ENCODE assay signal across 8 cellular contexts in genomic region chr7:101817930-101818698, GRCh38. TPM values are rescaled to one million over a fixed set of nuclear protein-coding genes. Genes with fewer than 3 reads are reported as not detected.
DNase-seq lines count a peak whose midpoint lies in the region; ATAC-seq and TF ChIP-seq lines count a peak whose summit lies in the region.

No MANE protein-coding gene starts in this region.

- peak overlapping the region; percentile 91 for H3K4me3 Mint-ChIP-seq in CD4-positive, alpha-beta T cell

- H3K36me3 Mint-ChIP-seq in CD4-positive, alpha-beta T cell (ENCODE audit: low read depth) = peaks cover 13% of the 10 kb centered on the region

- H3K27ac Mint-ChIP-seq in CD4-positive, alpha-beta T cell = peak overlapping the region; percentile 73

- H3K9ac ChIP-seq in endocrine pancreas (ENCODE audit: control insufficient read depth, insufficient read depth, low read length) = no peak overlapping the region

- H3K4me1 ChIP-seq in endocrine pancreas (ENCODE audit: control insufficient read depth, insufficient read depth, low read length) (peaks cover 5% of the 10 kb centered on the region), neuron (ENCODE audit: insufficient read depth, low read length) (peaks cover 39% of the 10 kb centered on the region)

- CTCF ChIA-PET in CD4-positive, alpha-beta T cell (lab: Charles Lee) = interaction anchor here (0.9 to 2.5 kb wide), 2 partner anchors 30 to 75 kb away, joined by 3 to 7 read pairs; no protein-coding TSS in a partner anchor

- POLR2A ChIA-PET in CD4-positive, alpha-beta T cell (lab: Charles Lee) = interaction anchor here (0.9 to 1.5 kb wide), 2 partner anchors 38 to 74 kb away, joined by 4 to 6 read pairs; no protein-coding TSS in a partner anchor

- H3K27ac ChIP-seq in CD4-positive, alpha-beta T cell (ENCODE audit: low read depth, low read length) = no peak overlapping the region

- H3K9me3 Mint-ChIP-seq in CD4-positive, alpha-beta T cell = no peaks in the 10 kb centered on the region

- no peak for TF ChIP-seq CTCF in CD4-positive, alpha-beta T cell (IDR thresholded peaks at IDR 0.05)

- no peaks in the 10 kb centered on the region for H3K27me3 ChIP-seq in CD4-positive, alpha-beta T cell (ENCODE audit: control insufficient read depth, insufficient read depth, low read length)
- H3K27me3 ChIP-seq in endocrine pancreas (ENCODE audit: control insufficient read depth, insufficient read depth, low read length) (no peaks in the 10 kb centered on the region), neuron (ENCODE audit: insufficient read depth, low read length) (peaks cover 5% of the 10 kb centered on the region)

- H3K4me3 ChIP-seq in endocrine pancreas (ENCODE audit: control insufficient read depth, insufficient read depth, low read length) (peak overlapping the region; percentile 66), neuron (ENCODE audit: low read length) (peak overlapping the region; percentile 80)

- DNase-seq in CD4-positive, alpha-beta T cell = no peak
- DNase-seq in NCI-H226 = peak; percentile 59
- DNase-seq in stimulated activated CD4-positive, alpha-beta T cell treated with anti-CD3 and anti-CD28 coated beads, Interleukin-4, amount 100 ng/mL, for 4 hours = no peak
- DNase-seq in HuH-7 (ENCODE audit: low spot score) = no peak
- DNase-seq in activated CD4-positive, alpha-beta T cell treated with anti-CD3 and anti-CD28 coated beads, Interleukin-2, amount 50 U/mL, for 4 hours = no peak

- no peak for ATAC-seq in CD4-positive, alpha-beta T cell (ENCODE audit: poor library complexity)
- ATAC-seq in GM21529 (IDR thresholded peaks at IDR 0.05; ENCODE audit: unreplicated experiment) = no peak

- H3K4me1 Mint-ChIP-seq in CD4-positive, alpha-beta T cell (ENCODE audit: low read depth) = peaks cover 39% of the 10 kb centered on the region

- H3K27me3 Mint-ChIP-seq in CD4-positive, alpha-beta T cell = peaks cover 5% of the 10 kb centered on the region

- no peak overlapping the region for H2AFZ ChIP-seq in neuron (ENCODE audit: low read depth, low read length)

- no peaks in the 10 kb centered on the region for H3K9me3 ChIP-seq in CD4-positive, alpha-beta T cell (ENCODE audit: control insufficient read depth, low read length)
- no peaks in the 10 kb centered on the region for H3K9me3 ChIP-seq in endocrine pancreas (ENCODE audit: control insufficient read depth, low read length)
- peaks cover 4% of the 10 kb centered on the region for H3K9me3 ChIP-seq in neuron (ENCODE audit: low read length)

- H3K36me3 ChIP-seq in endocrine pancreas (ENCODE audit: control insufficient read depth, insufficient read depth, low read length) = no peaks in the 10 kb centered on the region
- no peaks in the 10 kb centered on the region for H3K36me3 ChIP-seq in neuron (ENCODE audit: insufficient read depth, low read length)

- intact Hi-C loops in CD4-positive, alpha-beta T cell (cut with DNase I, micrococcal nuclease) = loop anchor here in 1 of 2 experiments (10.0 kb wide), 1 partner anchor 1257 kb away; the partner anchor contains the start of genes ARMC10 and FBXL13

RNA-seq across cellular contexts. Expression of gene CUX1, which starts 0.7 kb away (rescaled TPM):
- 10 to 100 TPM; 35.6 to 38.0 TPM for total RNA-seq in CD4-positive, alpha-beta T cell
